ENCODE assay signal across 25 cellular contexts in the genomic region with DNA sequence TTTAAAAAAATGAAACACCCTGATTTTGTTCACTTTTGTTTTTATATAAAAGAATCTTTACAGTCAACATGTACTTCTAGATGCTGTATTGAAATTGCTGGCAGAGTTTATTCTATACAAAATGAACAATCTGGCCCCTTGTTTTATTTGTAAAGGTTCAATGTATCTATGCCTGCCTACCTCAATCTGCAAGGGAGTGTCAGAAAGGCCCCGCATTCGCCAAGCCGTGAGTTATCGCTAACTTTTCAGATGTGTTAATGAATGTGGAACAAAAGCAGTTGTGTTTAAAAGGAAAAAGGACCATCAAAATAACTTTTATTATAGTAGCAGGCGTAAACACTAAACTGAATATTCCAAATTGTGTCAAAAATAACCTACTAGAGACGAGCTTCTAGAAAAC.
"Had no signal": no experiment of that assay in that cellular context is flagged by ENCODE, and none has a peak within 500 bp of the region (broad histone marks: within the 10 kb centered on the region; RNA-seq: fewer than 3 reads in every experiment).

No MANE protein-coding gene starts in this region.

- H3K9me3 ChIP-seq: heart left ventricle, thoracic aorta had no signal

- H3K9me3 Mint-ChIP-seq: activated naive CD4-positive, alpha-beta T cell treated with anti-CD3 and anti-CD28 coated beads for 36 hours; effector memory CD8-positive, alpha-beta T cell; mesothelial cell of epicardium; naive B cell; neural crest cell had no signal

- H3K27me3 ChIP-seq: brain microvascular endothelial cell, heart left ventricle had no signal

- H2AFZ ChIP-seq: parathyroid adenoma had no signal

- H3K9ac ChIP-seq: parathyroid adenoma had no signal

- H3K27ac ChIP-seq: brain microvascular endothelial cell, heart left ventricle, parathyroid adenoma, thoracic aorta had no signal

- ATAC-seq: effector memory CD8-positive, alpha-beta T cell; heart left ventricle; right cardiac atrium; stimulated activated naive CD8-positive, alpha-beta T cell treated with anti-CD3 and anti-CD28 coated beads, Interleukin-15, Interleukin-2, amounts not matched to agents 100 U/mL and 50 U/mL, for 24 hours had no signal

- DNase-seq: activated CD4-positive, alpha-beta T cell treated with anti-CD3 and anti-CD28 coated beads for 4 hours; activated CD4-positive, alpha-beta T cell treated with anti-CD3 and anti-CD28 coated beads, Interleukin-2, amount 50 U/mL, for 4 hours; activated CD8-positive, alpha-beta memory T cell treated with anti-CD3 and anti-CD28 coated beads, Interleukin-2, amount 50 U/mL, for 48 hours; activated effector memory CD4-positive, alpha-beta T cell treated with anti-CD3 and anti-CD28 coated beads, Interleukin-2, amount 50 U/mL, for 16 hours; activated naive CD4-positive, alpha-beta T cell treated with anti-CD3 and anti-CD28 coated beads for 36 hours; amniotic stem cell; brain microvascular endothelial cell; caudate nucleus; cortex of kidney; effector memory CD8-positive, alpha-beta T cell; erythroblast; heart left ventricle; naive B cell; nucleus accumbens; right cardiac atrium; stimulated activated CD4-positive, alpha-beta T cell treated with anti-CD3 and anti-CD28 coated beads, Interleukin-15, amount 100 ng/mL, for 24 hours; stimulated activated CD4-positive, alpha-beta T cell treated with anti-CD3 and anti-CD28 coated beads, Interleukin-2, amount 100 ng/mL, for 24 hours; stimulated activated naive CD8-positive, alpha-beta T cell treated with anti-CD3 and anti-CD28 coated beads, Interleukin-15, Interleukin-2, amounts not matched to agents 100 U/mL and 50 U/mL, for 24 hours; trophoblast cell had no signal

- FAIRE-seq: astrocyte, urothelium cell line had no signal

- H3K4me3 Mint-ChIP-seq: activated naive CD4-positive, alpha-beta T cell treated with anti-CD3 and anti-CD28 coated beads for 36 hours; effector memory CD8-positive, alpha-beta T cell; mesothelial cell of epicardium; naive B cell; neural crest cell had no signal

- H3K27me3 Mint-ChIP-seq: effector memory CD8-positive, alpha-beta T cell; naive B cell had no signal

- H3K4me3 ChIP-seq: heart left ventricle, thoracic aorta had no signal

- H3K27ac Mint-ChIP-seq: activated naive CD4-positive, alpha-beta T cell treated with anti-CD3 and anti-CD28 coated beads for 36 hours; mesothelial cell of epicardium had no signal
